ENCODE assay signal across 1 cellular context in the genomic region with DNA sequence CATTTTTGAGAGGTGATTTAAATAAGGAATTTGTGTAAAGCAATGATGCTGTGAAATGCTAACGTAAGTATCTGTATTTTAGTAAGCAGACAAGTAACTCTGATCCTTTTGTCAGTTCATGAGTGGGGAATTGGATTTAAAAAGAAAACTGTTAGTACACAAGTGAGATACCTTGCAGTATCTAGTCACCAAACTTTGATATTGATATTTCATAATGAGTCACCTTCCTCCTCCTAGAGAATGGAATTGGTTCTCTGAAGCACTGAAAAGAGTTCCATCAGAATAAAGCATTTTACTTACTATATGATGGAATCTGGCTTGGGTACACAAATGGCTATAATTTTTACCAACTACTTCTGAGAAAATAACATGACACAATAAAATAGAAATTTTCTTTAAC.
TF ChIP-seq lines count a peak whose summit lies in the region.

No MANE protein-coding gene starts in this region.

TF ChIP-seq in GM23338, 12 proteins besides CTCF, POLR2A, EP300 and RAD21:
- TF ChIP-seq, protein P1, sequence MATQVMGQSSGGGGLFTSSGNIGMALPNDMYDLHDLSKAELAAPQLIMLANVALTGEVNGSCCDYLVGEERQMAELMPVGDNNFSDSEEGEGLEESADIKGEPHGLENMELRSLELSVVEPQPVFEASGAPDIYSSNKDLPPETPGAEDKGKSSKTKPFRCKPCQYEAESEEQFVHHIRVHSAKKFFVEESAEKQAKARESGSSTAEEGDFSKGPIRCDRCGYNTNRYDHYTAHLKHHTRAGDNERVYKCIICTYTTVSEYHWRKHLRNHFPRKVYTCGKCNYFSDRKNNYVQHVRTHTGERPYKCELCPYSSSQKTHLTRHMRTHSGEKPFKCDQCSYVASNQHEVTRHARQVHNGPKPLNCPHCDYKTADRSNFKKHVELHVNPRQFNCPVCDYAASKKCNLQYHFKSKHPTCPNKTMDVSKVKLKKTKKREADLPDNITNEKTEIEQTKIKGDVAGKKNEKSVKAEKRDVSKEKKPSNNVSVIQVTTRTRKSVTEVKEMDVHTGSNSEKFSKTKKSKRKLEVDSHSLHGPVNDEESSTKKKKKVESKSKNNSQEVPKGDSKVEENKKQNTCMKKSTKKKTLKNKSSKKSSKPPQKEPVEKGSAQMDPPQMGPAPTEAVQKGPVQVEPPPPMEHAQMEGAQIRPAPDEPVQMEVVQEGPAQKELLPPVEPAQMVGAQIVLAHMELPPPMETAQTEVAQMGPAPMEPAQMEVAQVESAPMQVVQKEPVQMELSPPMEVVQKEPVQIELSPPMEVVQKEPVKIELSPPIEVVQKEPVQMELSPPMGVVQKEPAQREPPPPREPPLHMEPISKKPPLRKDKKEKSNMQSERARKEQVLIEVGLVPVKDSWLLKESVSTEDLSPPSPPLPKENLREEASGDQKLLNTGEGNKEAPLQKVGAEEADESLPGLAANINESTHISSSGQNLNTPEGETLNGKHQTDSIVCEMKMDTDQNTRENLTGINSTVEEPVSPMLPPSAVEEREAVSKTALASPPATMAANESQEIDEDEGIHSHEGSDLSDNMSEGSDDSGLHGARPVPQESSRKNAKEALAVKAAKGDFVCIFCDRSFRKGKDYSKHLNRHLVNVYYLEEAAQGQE (IDR thresholded peaks at IDR 0.05; ENCODE audit: unreplicated experiment), result no peak
- TF ChIP-seq EZH2phosphoT487 (IDR thresholded peaks at IDR 0.05; ENCODE audit: unreplicated experiment), result no peak
- TF ChIP-seq, protein P2, sequence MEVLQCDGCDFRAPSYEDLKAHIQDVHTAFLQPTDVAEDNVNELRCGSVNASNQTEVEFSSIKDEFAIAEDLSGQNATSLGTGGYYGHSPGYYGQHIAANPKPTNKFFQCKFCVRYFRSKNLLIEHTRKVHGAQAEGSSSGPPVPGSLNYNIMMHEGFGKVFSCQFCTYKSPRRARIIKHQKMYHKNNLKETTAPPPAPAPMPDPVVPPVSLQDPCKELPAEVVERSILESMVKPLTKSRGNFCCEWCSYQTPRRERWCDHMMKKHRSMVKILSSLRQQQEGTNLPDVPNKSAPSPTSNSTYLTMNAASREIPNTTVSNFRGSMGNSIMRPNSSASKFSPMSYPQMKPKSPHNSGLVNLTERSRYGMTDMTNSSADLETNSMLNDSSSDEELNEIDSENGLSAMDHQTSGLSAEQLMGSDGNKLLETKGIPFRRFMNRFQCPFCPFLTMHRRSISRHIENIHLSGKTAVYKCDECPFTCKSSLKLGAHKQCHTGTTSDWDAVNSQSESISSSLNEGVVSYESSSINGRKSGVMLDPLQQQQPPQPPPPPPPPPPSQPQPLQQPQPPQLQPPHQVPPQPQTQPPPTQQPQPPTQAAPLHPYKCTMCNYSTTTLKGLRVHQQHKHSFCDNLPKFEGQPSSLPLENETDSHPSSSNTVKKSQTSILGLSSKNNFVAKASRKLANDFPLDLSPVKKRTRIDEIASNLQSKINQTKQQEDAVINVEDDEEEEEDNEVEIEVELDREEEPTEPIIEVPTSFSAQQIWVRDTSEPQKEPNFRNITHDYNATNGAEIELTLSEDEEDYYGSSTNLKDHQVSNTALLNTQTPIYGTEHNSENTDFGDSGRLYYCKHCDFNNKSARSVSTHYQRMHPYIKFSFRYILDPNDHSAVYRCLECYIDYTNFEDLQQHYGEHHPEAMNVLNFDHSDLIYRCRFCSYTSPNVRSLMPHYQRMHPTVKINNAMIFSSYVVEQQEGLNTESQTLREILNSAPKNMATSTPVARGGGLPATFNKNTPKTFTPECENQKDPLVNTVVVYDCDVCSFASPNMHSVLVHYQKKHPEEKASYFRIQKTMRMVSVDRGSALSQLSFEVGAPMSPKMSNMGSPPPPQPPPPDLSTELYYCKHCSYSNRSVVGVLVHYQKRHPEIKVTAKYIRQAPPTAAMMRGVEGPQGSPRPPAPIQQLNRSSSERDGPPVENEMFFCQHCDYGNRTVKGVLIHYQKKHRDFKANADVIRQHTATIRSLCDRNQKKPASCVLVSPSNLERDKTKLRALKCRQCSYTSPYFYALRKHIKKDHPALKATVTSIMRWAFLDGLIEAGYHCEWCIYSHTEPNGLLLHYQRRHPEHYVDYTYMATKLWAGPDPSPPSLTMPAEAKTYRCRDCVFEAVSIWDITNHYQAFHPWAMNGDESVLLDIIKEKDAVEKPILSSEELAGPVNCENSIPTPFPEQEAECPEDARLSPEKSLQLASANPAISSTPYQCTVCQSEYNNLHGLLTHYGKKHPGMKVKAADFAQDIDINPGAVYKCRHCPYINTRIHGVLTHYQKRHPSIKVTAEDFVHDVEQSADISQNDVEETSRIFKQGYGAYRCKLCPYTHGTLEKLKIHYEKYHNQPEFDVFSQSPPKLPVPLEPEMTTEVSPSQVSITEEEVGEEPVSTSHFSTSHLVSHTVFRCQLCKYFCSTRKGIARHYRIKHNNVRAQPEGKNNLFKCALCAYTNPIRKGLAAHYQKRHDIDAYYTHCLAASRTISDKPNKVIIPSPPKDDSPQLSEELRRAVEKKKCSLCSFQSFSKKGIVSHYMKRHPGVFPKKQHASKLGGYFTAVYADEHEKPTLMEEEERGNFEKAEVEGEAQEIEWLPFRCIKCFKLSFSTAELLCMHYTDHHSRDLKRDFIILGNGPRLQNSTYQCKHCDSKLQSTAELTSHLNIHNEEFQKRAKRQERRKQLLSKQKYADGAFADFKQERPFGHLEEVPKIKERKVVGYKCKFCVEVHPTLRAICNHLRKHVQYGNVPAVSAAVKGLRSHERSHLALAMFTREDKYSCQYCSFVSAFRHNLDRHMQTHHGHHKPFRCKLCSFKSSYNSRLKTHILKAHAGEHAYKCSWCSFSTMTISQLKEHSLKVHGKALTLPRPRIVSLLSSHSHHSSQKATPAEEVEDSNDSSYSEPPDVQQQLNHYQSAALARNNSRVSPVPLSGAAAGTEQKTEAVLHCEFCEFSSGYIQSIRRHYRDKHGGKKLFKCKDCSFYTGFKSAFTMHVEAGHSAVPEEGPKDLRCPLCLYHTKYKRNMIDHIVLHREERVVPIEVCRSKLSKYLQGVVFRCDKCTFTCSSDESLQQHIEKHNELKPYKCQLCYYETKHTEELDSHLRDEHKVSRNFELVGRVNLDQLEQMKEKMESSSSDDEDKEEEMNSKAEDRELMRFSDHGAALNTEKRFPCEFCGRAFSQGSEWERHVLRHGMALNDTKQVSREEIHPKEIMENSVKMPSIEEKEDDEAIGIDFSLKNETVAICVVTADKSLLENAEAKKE (CRISPR knock-in tag; IDR thresholded peaks at IDR 0.05), result no peak
- TF ChIP-seq JUNB (IDR thresholded peaks at IDR 0.05; ENCODE audit: unreplicated experiment), result no peak
- TF ChIP-seq ZNF331 (CRISPR knock-in tag; IDR thresholded peaks at IDR 0.05; ENCODE audit: low read depth), result no peak
- no peak for TF ChIP-seq CREB1 (CRISPR knock-in tag; IDR thresholded peaks at IDR 0.05; ENCODE audit: low read depth)
- no peak for TF ChIP-seq POLR2AphosphoS5 (IDR thresholded peaks at IDR 0.05; ENCODE audit: low read depth)
- TF ChIP-seq STAT1 (IDR thresholded peaks at IDR 0.05; ENCODE audit: unreplicated experiment), result no peak
- TF ChIP-seq EZH2 (IDR thresholded peaks at IDR 0.05; ENCODE audit: low read depth, unreplicated experiment), result no peak
- TF ChIP-seq, protein P3, sequence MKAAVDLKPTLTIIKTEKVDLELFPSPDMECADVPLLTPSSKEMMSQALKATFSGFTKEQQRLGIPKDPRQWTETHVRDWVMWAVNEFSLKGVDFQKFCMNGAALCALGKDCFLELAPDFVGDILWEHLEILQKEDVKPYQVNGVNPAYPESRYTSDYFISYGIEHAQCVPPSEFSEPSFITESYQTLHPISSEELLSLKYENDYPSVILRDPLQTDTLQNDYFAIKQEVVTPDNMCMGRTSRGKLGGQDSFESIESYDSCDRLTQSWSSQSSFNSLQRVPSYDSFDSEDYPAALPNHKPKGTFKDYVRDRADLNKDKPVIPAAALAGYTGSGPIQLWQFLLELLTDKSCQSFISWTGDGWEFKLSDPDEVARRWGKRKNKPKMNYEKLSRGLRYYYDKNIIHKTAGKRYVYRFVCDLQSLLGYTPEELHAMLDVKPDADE (IDR thresholded peaks at IDR 0.05), result no peak
